25 cellular contexts compared by ENCODE assay signal in genomic region chr18:13392899-13393298, GRCh38.
"Had no signal": no experiment of that assay in that cellular context is flagged by ENCODE, and none has a peak within 500 bp of the region (broad histone marks: within the 10 kb centered on the region; RNA-seq: fewer than 3 reads in every experiment).

No MANE protein-coding gene starts in this region.

- H3K27me3 Mint-ChIP-seq: activated naive CD8-positive, alpha-beta T cell treated with anti-CD3 and anti-CD28 coated beads for 36 hours had no signal

- H3K36me3 ChIP-seq: pancreas, transverse colon, uterus had no signal

- H3K36me3 Mint-ChIP-seq: brain, immature natural killer cell had no signal

- DNase-seq: activated CD4-positive, alpha-beta T cell treated with anti-CD3 and anti-CD28 coated beads for 48 hours; activated CD4-positive, alpha-beta T cell treated with anti-CD3 and anti-CD28 coated beads, Interleukin-2, amount 50 U/mL, for 48 hours; activated naive CD8-positive, alpha-beta T cell treated with anti-CD3 and anti-CD28 coated beads for 36 hours; activated T-cell treated with anti-CD3 and anti-CD28 coated beads, Interleukin-2, amount 50 U/mL, for 4 hours; caudate nucleus; foreskin keratinocyte; heart left ventricle; hypothalamus; immature natural killer cell; left ventricle myocardium superior; mucosa of descending colon; pancreas; psoas muscle; stimulated activated CD4-positive, alpha-beta T cell treated with anti-CD3 and anti-CD28 coated beads, Interleukin-2, amount 100 ng/mL, for 48 hours; stimulated activated naive CD4-positive, alpha-beta T cell treated with Interleukin-2 at 50 U/mL for 16 hours; T-helper 9 cell; transverse colon; uterus had no signal

- H3K4me3 Mint-ChIP-seq: activated naive CD8-positive, alpha-beta T cell treated with anti-CD3 and anti-CD28 coated beads for 36 hours; activated T-cell treated with anti-CD3 and anti-CD28 coated beads, Interleukin-2, amount 50 U/mL, for 4 hours; brain; immature natural killer cell; nephron; T-helper 1 cell treated with Interleukin-12 subunit alpha and Interleukin-12 subunit beta and Interleukin-4 antibody, amounts not matched to agents 30 μg/mL and 1 μg/mL, for 36 hours had no signal

- H3K4me3 ChIP-seq: ascending aorta, esophagus muscularis mucosa, heart left ventricle, mucosa of descending colon, pancreas, psoas muscle, transverse colon, uterus had no signal

- H3K4me1 Mint-ChIP-seq: immature natural killer cell had no signal

- H3K27ac Mint-ChIP-seq: activated naive CD8-positive, alpha-beta T cell treated with anti-CD3 and anti-CD28 coated beads for 36 hours; activated T-helper 2 cell treated with anti-CD3 and anti-CD28 coated beads, Interferon-gamma antibody, Interleukin-2, Interleukin-4, amounts not matched to agents 10 μg/mL and 5 μg/mL and 100 μg/mL, durations not matched to agents 14 hours and 24 hours and 36 hours; brain; immature natural killer cell; nephron; T-helper 1 cell treated with Interleukin-12 subunit alpha and Interleukin-12 subunit beta and Interleukin-4 antibody, amounts not matched to agents 30 μg/mL and 1 μg/mL, for 36 hours had no signal

- H3K27me3 ChIP-seq: ascending aorta, esophagus muscularis mucosa, foreskin keratinocyte, heart left ventricle, pancreas, transverse colon, uterus had no signal

- H3K9me3 Mint-ChIP-seq: activated naive CD8-positive, alpha-beta T cell treated with anti-CD3 and anti-CD28 coated beads for 36 hours; activated T-cell treated with anti-CD3 and anti-CD28 coated beads, Interleukin-2, amount 50 U/mL, for 4 hours; activated T-helper 2 cell treated with anti-CD3 and anti-CD28 coated beads, Interferon-gamma antibody, Interleukin-2, Interleukin-4, amounts not matched to agents 10 μg/mL and 5 μg/mL and 100 μg/mL, durations not matched to agents 14 hours and 24 hours and 36 hours; brain; immature natural killer cell; nephron; T-helper 1 cell treated with Interleukin-12 subunit alpha and Interleukin-12 subunit beta and Interleukin-4 antibody, amounts not matched to agents 30 μg/mL and 1 μg/mL, for 36 hours had no signal

- H3K27ac ChIP-seq: ascending aorta, esophagus muscularis mucosa, foreskin keratinocyte, heart left ventricle, pancreas, psoas muscle, transverse colon, uterus, VCaP had no signal

- H3K4me1 ChIP-seq: foreskin keratinocyte, pancreas, psoas muscle, uterus had no signal

- H3K9me3 ChIP-seq: ascending aorta, esophagus muscularis mucosa, heart left ventricle, mucosa of descending colon, pancreas, psoas muscle, transverse colon, uterus had no signal
